Comparison of ENCODE assay signal across 10 cellular contexts in genomic region chr19:40719414-40719894, GRCh38. TPM values are rescaled to one million over a fixed set of nuclear protein-coding genes. Genes with fewer than 3 reads are reported as not detected.
DNase-seq lines count a peak whose midpoint lies in the region; ATAC-seq and TF ChIP-seq lines count a peak whose summit lies in the region.
"Had no signal": no experiment of that assay in that cellular context is flagged by ENCODE, and none has a peak within 500 bp of the region (broad histone marks: within the 10 kb centered on the region; RNA-seq: fewer than 3 reads in every experiment).

No MANE protein-coding gene starts in this region.

- H3K36me3 ChIP-seq in GM06990 (ENCODE audit: control insufficient read depth, insufficient read depth, low read length) (no peaks in the 10 kb centered on the region; the same call in none of the 2 replicates), SU-DHL-6 (ENCODE audit: low read length) (no peaks in the 10 kb centered on the region), sigmoid colon (peaks cover 0 to 24% (median 10%) of the 10 kb centered on the region in 4 donors)

- no peaks in the 10 kb centered on the region for H4K20me1 ChIP-seq in SU-DHL-6 (ENCODE audit: low read depth, low read length)

- no peaks in the 10 kb centered on the region for H3K9me2 ChIP-seq in SU-DHL-6 (replicated peaks; ENCODE audit: insufficient read depth, low read length)

- 25 to 52% methylated on average over 7 of the region's 7 CpGs for WGBS in sigmoid colon, 2 donors

- intact Hi-C loops in sigmoid colon (cut with DNase I), result loop anchor here (10.0 kb wide), 2 partner anchors 275 to 1315 kb away; partner anchors contain the start of genes SERTAD3 and ZFP36

- H3K4me2 ChIP-seq in SU-DHL-6 (ENCODE audit: low read depth, low read length, poor library complexity, severe bottlenecking), result peak overlapping the region; percentile 86

- no peak for DNase-seq in GM06990 (ENCODE audit: extremely low read depth, insufficient read length)
- DNase-seq in fibroblast of villous mesenchyme (ENCODE audit: low read depth), result peak; percentile 21
- no peak for DNase-seq in sigmoid colon
- DNase-seq in NCI-H1417 treated with DMSO at 0.1 percent for 48 hours (lab: John Stamatoyannopoulos, UW), result no peak
- DNase-seq in NCI-H774 (lab: John Stamatoyannopoulos, UW), result no peak
- DNase-seq: effector memory CD4-positive, alpha-beta T cell; NCI-H510A had no signal

- H3K9me3 ChIP-seq in SU-DHL-6 (ENCODE audit: insufficient read depth, low read length) (no peaks in the 10 kb centered on the region), sigmoid colon (no peaks in the 10 kb centered on the region)

- TF ChIP-seq CTCF in GM06990 (IDR thresholded peaks at IDR 0.05; ENCODE audit: insufficient read depth, low read length, poor library complexity, severe bottlenecking) (no peak), SU-DHL-6 (IDR thresholded peaks at IDR 0.05; ENCODE audit: insufficient read depth, low read length, poor library complexity, severe bottlenecking) (no peak), fibroblast of villous mesenchyme (IDR thresholded peaks at IDR 0.05; ENCODE audit: insufficient read depth, low read depth, low read length) (no peak), sigmoid colon (IDR thresholded peaks at IDR 0.05) (no peak)

- ATAC-seq in HG03571 (IDR thresholded peaks at IDR 0.05; ENCODE audit: unreplicated experiment) (no peak), HG03354 (IDR thresholded peaks at IDR 0.05; ENCODE audit: poor library complexity, severe bottlenecking, unreplicated experiment) (no peak)

- H3K4me1 ChIP-seq in sigmoid colon, result peaks cover 0 to 79% (median 60%) of the 10 kb centered on the region in 4 donors

- H3K27ac ChIP-seq in SU-DHL-6 (ENCODE audit: low read depth, low read length) (peak overlapping the region; percentile 73), sigmoid colon (peak overlapping the region; percentile 95 to 99 (median 98))

- H2AFZ ChIP-seq in SU-DHL-6 (ENCODE audit: low read depth, low read length, severe bottlenecking), result no peak overlapping the region

- H3K27me3 ChIP-seq in GM06990 (replicated peaks; ENCODE audit: control insufficient read depth, insufficient read depth, low read length) (no peaks in the 10 kb centered on the region), SU-DHL-6 (ENCODE audit: low read length) (no peaks in the 10 kb centered on the region), sigmoid colon (no peaks in the 10 kb centered on the region)

- no peak for TF ChIP-seq EP300 in sigmoid colon (IDR thresholded peaks at IDR 0.05)

- peaks cover 19% of the 10 kb centered on the region for H3F3A ChIP-seq in SU-DHL-6 (ENCODE audit: insufficient read depth)

- H3K79me2 ChIP-seq in SU-DHL-6 (ENCODE audit: insufficient read depth, low read length), result peaks cover 21% of the 10 kb centered on the region

- TF ChIP-seq POLR2A in sigmoid colon (IDR thresholded peaks at IDR 0.05), result no peak

- H3K9ac ChIP-seq in SU-DHL-6 (ENCODE audit: low read length), result peak overlapping the region; percentile 67

- H3K4me3 ChIP-seq in GM06990 (replicated peaks; ENCODE audit: low read depth, low read length) (peak overlapping the region; percentile 82), SU-DHL-6 (ENCODE audit: insufficient read depth, low read length, poor library complexity, severe bottlenecking) (peak overlapping the region; percentile 69), fibroblast of villous mesenchyme (ENCODE audit: low read depth, low read length) (peak overlapping the region; percentile 65), sigmoid colon (peak overlapping the region; percentile 74 to 92 (median 82))

RNA-seq across cellular contexts. Expression of gene ITPKC, which starts 2.5 kb away (rescaled TPM):
- 14.5 and 16.8 TPM in 2 replicates for total RNA-seq in fibroblast of villous mesenchyme
- total RNA-seq in sigmoid colon, result 10 to 100 TPM; 17.7 to 39.6 (median 23.1) TPM
- 10 to 100 TPM; 17.4 to 27.0 (median 25.9) TPM for polyA plus RNA-seq in sigmoid colon

RNA-seq across cellular contexts. Expression of gene COQ8B, which starts 2.8 kb away (rescaled TPM):
- total RNA-seq in fibroblast of villous mesenchyme, result 25.8 and 32.0 TPM in 2 replicates
- 10 to 100 TPM; 33.2 to 59.3 (median 39.2) TPM for total RNA-seq in sigmoid colon
- 10 to 100 TPM; 24.7 to 54.4 (median 27.0) TPM for polyA plus RNA-seq in sigmoid colon

RNA-seq across cellular contexts. Expression of gene NUMBL, which starts 29.0 kb away (rescaled TPM):
- 13.8 and 34.1 TPM in 2 replicates for total RNA-seq in fibroblast of villous mesenchyme
- 10 to 100 TPM; 21.9 to 38.2 (median 25.0) TPM for total RNA-seq in sigmoid colon
- polyA plus RNA-seq in sigmoid colon, result 10 to 100 TPM in 1 of 3 donors, 1 to 10 TPM in 2; 3.0 to 13.7 (median 9.6) TPM

RNA-seq across cellular contexts. Expression of gene ACTMAP, which starts 30.8 kb away (rescaled TPM):
- total RNA-seq in fibroblast of villous mesenchyme, result 0.64 and 0.86 TPM in 2 replicates
- total RNA-seq in sigmoid colon, result 1 to 10 TPM; 1.8 to 5.3 (median 3.0) TPM
- 10 to 100 TPM in 1 of 3 donors, 1 to 10 TPM in 2; 6.0 to 11.0 (median 6.6) TPM for polyA plus RNA-seq in sigmoid colon

RNA-seq across cellular contexts. Expression of gene SNRPA, which starts 31.5 kb away (rescaled TPM):
- total RNA-seq in fibroblast of villous mesenchyme (34.1 and 36.1 TPM in 2 replicates), sigmoid colon (10 to 100 TPM; 43.2 to 60.1 (median 54.0) TPM)
- polyA plus RNA-seq in sigmoid colon, result 10 to 100 TPM; 19.2 to 76.1 (median 37.2) TPM
